ENCODE assay signal across 9 cellular contexts in genomic region chr15:74130089-74130848, GRCh38. TPM values are rescaled to one million over a fixed set of nuclear protein-coding genes. Genes with fewer than 3 reads are reported as not detected.
A peak's percentile ranks its signal among the peaks of the same experiment; 100 is the strongest.
DNase-seq lines count a peak whose midpoint lies in the region; ATAC-seq and TF ChIP-seq lines count a peak whose summit lies in the region.
"Had no signal": no experiment of that assay in that cellular context is flagged by ENCODE, and none has a peak within 500 bp of the region (broad histone marks: within the 10 kb centered on the region; RNA-seq: fewer than 3 reads in every experiment).

Gene ISLR2 (plus strand): TSS chr15:74130586. CDS start chr15:74132755, 2,169 bp downstream.

- H3K9me3 ChIP-seq in NT2/D1 (ENCODE audit: insufficient read depth, low read length), result peaks cover 11% of the 10 kb centered on the region; the same call in 1 of the 2 replicates
- peaks cover 0 to 16% (median 0%) of the 10 kb centered on the region in 8 donors for H3K9me3 ChIP-seq in spleen

- no peak within 1 kb of the TSS for H3K27ac Mint-ChIP-seq in endothelial cell (ENCODE audit: unreplicated experiment)

- H3K27me3 ChIP-seq in NT2/D1 (ENCODE audit: insufficient read depth, insufficient read length), result peaks cover 96% of the 10 kb centered on the region
- H3K27me3 ChIP-seq in spleen (replicated peaks in 1 of 7), result peaks cover 3 to 95% (median 81%) of the 10 kb centered on the region in 7 donors

- H3K4me3 ChIP-seq in NT2/D1 (ENCODE audit: insufficient read length, low read depth) (peak within 1 kb of the TSS; percentile 31), spleen (peak within 1 kb of the TSS in 1 of 8 donors; percentile 65)

- H3K4me3 Mint-ChIP-seq in endothelial cell (ENCODE audit: unreplicated experiment), result peak within 1 kb of the TSS; percentile 31

- TF ChIP-seq CTCF in endothelial cell (IDR thresholded peaks at IDR 0.05; ENCODE audit: unreplicated experiment) (no peak), spleen (IDR thresholded peaks at IDR 0.05 in 8 of 11, conservative IDR thresholded peaks at IDR 0.05 in 3 of 11) (no peak)

- peaks cover 28% of the 10 kb centered on the region for H3K4me1 ChIP-seq in NT2/D1 (ENCODE audit: insufficient read depth, insufficient read length)
- peaks cover 19 to 81% (median 57%) of the 10 kb centered on the region in 6 donors for H3K4me1 ChIP-seq in spleen

- H3K27ac ChIP-seq in spleen, result no peak within 1 kb of the TSS

- peak; percentile 36 for DNase-seq in DMS79 treated with DMSO at 0.1 percent for 48 hours (lab: John Stamatoyannopoulos, UW)
- no peak for DNase-seq in DMS79 (lab: John Stamatoyannopoulos, UW)
- no peak for DNase-seq in NT2/D1 (ENCODE audit: low read depth, low spot score)
- DNase-seq in endothelial cell (ENCODE audit: low spot score), result no peak
- peak; percentile 52 for DNase-seq in putamen (ENCODE audit: low spot score)
- DNase-seq in spleen, result no peak
- DNase-seq in Kasumi-1 (lab: John Stamatoyannopoulos, UW), result no peak
- DNase-seq: amniotic stem cell had no signal

- H3K36me3 Mint-ChIP-seq in endothelial cell (ENCODE audit: low read depth, unreplicated experiment), result peaks cover 6% of the 10 kb centered on the region

- intact Hi-C loops in spleen (cut with DNase I; ENCODE audit: low total_unique reads), result no loop called here

- peaks cover 52% of the 10 kb centered on the region for H3K27me3 Mint-ChIP-seq in endothelial cell (ENCODE audit: unreplicated experiment)

- H3K36me3 ChIP-seq in NT2/D1 (ENCODE audit: insufficient read depth, insufficient read length, low read length) (no peaks in the 10 kb centered on the region), spleen (no peaks in the 10 kb centered on the region)

- peaks cover 32% of the 10 kb centered on the region for H3K4me1 Mint-ChIP-seq in endothelial cell (ENCODE audit: unreplicated experiment)

- WGBS in spleen, 5 donors, result 3 to 4% (median 3%) methylated on average over 45 to 55 of the region's 55 CpGs

- peak within 1 kb of the TSS; percentile 78 for H3K9ac ChIP-seq in NT2/D1 (ENCODE audit: insufficient read length, low read depth)

- no peak for ATAC-seq in HG02981 (IDR thresholded peaks at IDR 0.05; ENCODE audit: unreplicated experiment)

- no peak for TF ChIP-seq POLR2A in spleen (IDR thresholded peaks at IDR 0.05)

- no peaks in the 10 kb centered on the region for H3K9me3 Mint-ChIP-seq in endothelial cell (ENCODE audit: unreplicated experiment)

RNA-seq across cellular contexts. Expression of gene ISLR2, which starts in this region (rescaled TPM):
- total RNA-seq in endothelial cell (ENCODE audit: unreplicated experiment) (0.21 TPM), spleen (1 to 10 TPM in 5 of 7 donors, under 1 TPM in 2; 0.51 to 3.0 (median 1.7) TPM)
- 1 to 10 TPM in 1 of 3 donors, under 1 TPM in 2; 0.20 to 1.3 (median 0.27) TPM for polyA plus RNA-seq in spleen

Comparison
In these comparisons a context has a peak if more than half of its experiments do, and no peak if none do; other contexts are left out.
1. DNase-seq: peak in DMS79 treated with DMSO at 0.1 percent for 48 hours (single experiment) and putamen (single experiment); none in DMS79 (single experiment), NT2/D1 (single experiment), endothelial cell (single experiment), spleen (single experiment) and Kasumi-1 (0 of 2).